Comparison of ENCODE assay signal across 21 cellular contexts in genomic region chr5:75441560-75441959, GRCh38.
"Had no signal": no experiment of that assay in that cellular context is flagged by ENCODE, and none has a peak within 500 bp of the region (broad histone marks: within the 10 kb centered on the region; RNA-seq: fewer than 3 reads in every experiment).

No MANE protein-coding gene starts in this region.

- ATAC-seq: effector memory CD8-positive, alpha-beta T cell; foreskin keratinocyte; gastroesophageal sphincter; heart right ventricle; left cardiac atrium; left lung; left ventricle myocardium superior; lower lobe of right lung; mucosa of descending colon; naive thymus-derived CD8-positive, alpha-beta T cell had no signal

- H3K27ac ChIP-seq: colonic mucosa, esophagus muscularis mucosa, foreskin keratinocyte, gastroesophageal sphincter, heart right ventricle, lower lobe of right lung had no signal

- H3K36me3 ChIP-seq: colonic mucosa, esophagus muscularis mucosa, gastroesophageal sphincter, lower lobe of right lung had no signal

- H3K4me3 ChIP-seq: colonic mucosa, esophagus muscularis mucosa, gastroesophageal sphincter, heart right ventricle, left lung, lower lobe of right lung, mucosa of descending colon had no signal

- DNase-seq: colonic mucosa; cortex of kidney; effector CD8-positive, alpha-beta T cell; effector memory CD8-positive, alpha-beta T cell; foreskin keratinocyte; heart right ventricle; hippocampal formation; left cardiac atrium; left lung; left ventricle myocardium superior; lower lobe of right lung; mesenchymal stem cell; mucosa of descending colon; naive B cell; naive thymus-derived CD8-positive, alpha-beta T cell had no signal

- FAIRE-seq: endothelial cell of umbilical vein, frontal cortex, islet of Langerhans, keratinocyte had no signal

- H3K4me1 ChIP-seq: colonic mucosa, foreskin keratinocyte, gastroesophageal sphincter, lower lobe of right lung had no signal

- H3K9me3 ChIP-seq: colonic mucosa had no signal

- H3K27me3 ChIP-seq: colonic mucosa, esophagus muscularis mucosa, foreskin keratinocyte, gastroesophageal sphincter, heart right ventricle, left lung had no signal
